In the genomic region with DNA sequence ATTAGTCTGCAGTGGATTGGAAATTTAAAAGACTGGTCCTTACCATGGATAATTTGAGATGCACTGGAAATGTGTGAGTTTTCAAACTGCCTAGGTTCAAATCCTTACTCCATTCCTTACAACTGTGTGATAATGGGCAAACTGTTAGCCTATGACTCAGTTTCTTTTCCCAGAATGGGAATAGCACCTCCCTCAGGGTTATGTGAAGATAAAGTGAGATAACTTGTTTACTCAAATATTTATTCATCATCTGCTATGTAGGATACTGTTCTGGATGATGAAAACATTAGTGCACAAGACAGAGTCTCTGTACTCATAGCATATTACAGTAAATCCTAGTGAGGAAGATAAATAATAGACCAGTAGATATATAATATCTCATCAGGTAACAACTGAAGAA, we compare ENCODE assay signal across 25 cellular contexts. TPM values are rescaled to one million over a fixed set of nuclear protein-coding genes. Genes with fewer than 3 reads are reported as not detected.
DNase-seq lines count a peak whose midpoint lies in the region; ATAC-seq and TF ChIP-seq lines count a peak whose summit lies in the region.
"Had no signal": no experiment of that assay in that cellular context is flagged by ENCODE, and none has a peak within 500 bp of the region (broad histone marks: within the 10 kb centered on the region; RNA-seq: fewer than 3 reads in every experiment).

No MANE protein-coding gene starts in this region.

- intact Hi-C loops in OCI-LY7 (cut with micrococcal nuclease; ENCODE audit: unreplicated experiment), result no loop called here
- intact Hi-C loops in thyroid gland (cut with DNase I), result no loop called here
- intact Hi-C loops in ovary (cut with DNase I), result no loop called here

- no peak for DNase-seq in activated T-cell treated with anti-CD3 and anti-CD28 coated beads, Interleukin-2, amount 50 U/mL, for 72 hours
- DNase-seq in activated T-cell treated with anti-CD3 and anti-CD28 coated beads, Interleukin-2, amount 50 U/mL, for 4 hours, result no peak
- no peak for DNase-seq in OCI-LY7 (ENCODE audit: low spot score)
- DNase-seq in effector memory CD8-positive, alpha-beta T cell, result no peak
- no peak for DNase-seq in thyroid gland
- no peak for DNase-seq in CD1c-positive myeloid dendritic cell (ENCODE audit: extremely low spot score)
- no peak for DNase-seq in ovary
- DNase-seq in T-helper 2 cell, result no peak
- DNase-seq: activated CD4-positive, alpha-beta memory T cell treated with anti-CD3 and anti-CD28 coated beads, Interleukin-2, amount 10 ng/mL, durations not matched to agents 7 days and 5 days; activated T-cell treated with anti-CD3 and anti-CD28 coated beads, Interleukin-2, amount 50 U/mL, for 48 hours; DMS79; KG1; NCI-H1092; NCI-H2081 treated with DMSO at 0.1 percent for 48 hours; NCI-H510A treated with DMSO at 0.1 percent for 48 hours; stimulated activated CD4-positive, alpha-beta T cell treated with anti-CD3 and anti-CD28 coated beads, Interleukin-2, amount 100 ng/mL, for 24 hours; stimulated activated naive CD8-positive, alpha-beta T cell treated with anti-CD3 and anti-CD28 coated beads, Interleukin-15, amount 100 ng/mL, for 72 hours; SW 1271; upper lobe of right lung had no signal

- ATAC-seq in activated T-cell treated with anti-CD3 and anti-CD28 coated beads, Interleukin-2, amount 50 U/mL, for 72 hours (replicated peaks in 1 of 2), result no peak
- ATAC-seq in activated T-cell treated with anti-CD3 and anti-CD28 coated beads, Interleukin-2, amount 50 U/mL, for 4 hours, result no peak
- no peak for ATAC-seq in effector memory CD8-positive, alpha-beta T cell (replicated peaks)
- ATAC-seq: A549; gastroesophageal sphincter; natural killer cell treated with Interleukin-12 subunit alpha and Interleukin-12 subunit beta and Interleukin-15 and Interleukin-18, amount 100 ng/mL, for 72 hours; Right ventricle myocardium inferior; stimulated activated naive CD8-positive, alpha-beta T cell treated with anti-CD3 and anti-CD28 coated beads, Interleukin-15, amount 100 ng/mL, for 72 hours; upper lobe of right lung had no signal

- CTCF ChIA-PET in OCI-LY7 (lab: Charles Lee; ENCODE audit: unreplicated experiment), result no interaction called here

- TF ChIP-seq EP300 in ovary (IDR thresholded peaks at IDR 0.05), result no peak

- H3K27ac ChIP-seq in OCI-LY7 (ENCODE audit: low read depth, low read length, poor library complexity, severe bottlenecking), result no peak overlapping the region
- H3K27ac ChIP-seq in thyroid gland, result peak overlapping the region in 2 of 3 donors; percentile 22 to 64
- no peak overlapping the region for H3K27ac ChIP-seq in ovary
- H3K27ac ChIP-seq: A549, breast epithelium, gastroesophageal sphincter, upper lobe of right lung had no signal

- H3K9me2 ChIP-seq in OCI-LY7 (ENCODE audit: insufficient read depth, low read length), result no peaks in the 10 kb centered on the region

- no peaks in the 10 kb centered on the region for H3K27me3 Mint-ChIP-seq in activated T-cell treated with anti-CD3 and anti-CD28 coated beads, Interleukin-2, amount 50 U/mL, for 72 hours (ENCODE audit: low read depth)
- H3K27me3 Mint-ChIP-seq in activated T-cell treated with anti-CD3 and anti-CD28 coated beads, Interleukin-2, amount 50 U/mL, for 4 hours (ENCODE audit: low read depth), result no peaks in the 10 kb centered on the region
- H3K27me3 Mint-ChIP-seq in effector memory CD8-positive, alpha-beta T cell, result no peaks in the 10 kb centered on the region
- H3K27me3 Mint-ChIP-seq: activated CD4-positive, alpha-beta memory T cell treated with anti-CD3 and anti-CD28 coated beads, Interleukin-2, amount 10 ng/mL, durations not matched to agents 7 days and 5 days; dendritic cell treated with granulocyte-macrophage colony-stimulating factor and Interleukin-4, amounts not matched to agents 40 ng/mL and 50 ng/mL, for 4 days; natural killer cell treated with Interleukin-12 subunit alpha and Interleukin-12 subunit beta and Interleukin-15 and Interleukin-18, amount 100 ng/mL, for 72 hours; stimulated activated naive CD8-positive, alpha-beta T cell treated with anti-CD3 and anti-CD28 coated beads, Interleukin-15, amount 100 ng/mL, for 72 hours had no signal

- H3K27me3 ChIP-seq in thyroid gland (no peaks in the 10 kb centered on the region), ovary (no peaks in the 10 kb centered on the region)
- H3K27me3 ChIP-seq: breast epithelium, gastroesophageal sphincter, upper lobe of right lung had no signal

- H3K79me2 ChIP-seq in OCI-LY7 (ENCODE audit: insufficient read depth, low read depth, low read length), result no peaks in the 10 kb centered on the region

- H3K4me3 Mint-ChIP-seq in activated T-cell treated with anti-CD3 and anti-CD28 coated beads, Interleukin-2, amount 50 U/mL, for 72 hours, result no peak overlapping the region
- no peak overlapping the region for H3K4me3 Mint-ChIP-seq in activated T-cell treated with anti-CD3 and anti-CD28 coated beads, Interleukin-2, amount 50 U/mL, for 4 hours
- H3K4me3 Mint-ChIP-seq in effector memory CD8-positive, alpha-beta T cell, result no peak overlapping the region
- H3K4me3 Mint-ChIP-seq: activated CD4-positive, alpha-beta memory T cell treated with anti-CD3 and anti-CD28 coated beads, Interleukin-2, amount 10 ng/mL, durations not matched to agents 7 days and 5 days; dendritic cell treated with granulocyte-macrophage colony-stimulating factor and Interleukin-4, amounts not matched to agents 40 ng/mL and 50 ng/mL, for 4 days; natural killer cell treated with Interleukin-12 subunit alpha and Interleukin-12 subunit beta and Interleukin-15 and Interleukin-18, amount 100 ng/mL, for 72 hours; stimulated activated naive CD8-positive, alpha-beta T cell treated with anti-CD3 and anti-CD28 coated beads, Interleukin-15, amount 100 ng/mL, for 72 hours had no signal

- peaks cover 89% of the 10 kb centered on the region for H3K36me3 ChIP-seq in OCI-LY7 (ENCODE audit: insufficient read depth, low read length)
- H3K36me3 ChIP-seq in thyroid gland, result peaks cover 48 to 51% of the 10 kb centered on the region in 2 donors
- no peaks in the 10 kb centered on the region for H3K36me3 ChIP-seq in ovary

- BruUV-seq in OCI-LY7 (replicated peaks; lab: Mats Ljungman, UMichigan), result TSS peak; percentile 22

- H3K27ac Mint-ChIP-seq in activated T-cell treated with anti-CD3 and anti-CD28 coated beads, Interleukin-2, amount 50 U/mL, for 72 hours, result peak overlapping the region; percentile 65
- H3K27ac Mint-ChIP-seq in effector memory CD8-positive, alpha-beta T cell, result peak overlapping the region; percentile 27 to 38
- H3K27ac Mint-ChIP-seq: activated CD4-positive, alpha-beta memory T cell treated with anti-CD3 and anti-CD28 coated beads, Interleukin-2, amount 10 ng/mL, durations not matched to agents 7 days and 5 days; dendritic cell treated with granulocyte-macrophage colony-stimulating factor and Interleukin-4, amounts not matched to agents 40 ng/mL and 50 ng/mL, for 4 days had no signal

- peaks cover 3 to 20% of the 10 kb centered on the region in 2 donors for H3K36me3 Mint-ChIP-seq in activated T-cell treated with anti-CD3 and anti-CD28 coated beads, Interleukin-2, amount 50 U/mL, for 72 hours (ENCODE audit: insufficient read depth in 2 of 2)
- H3K36me3 Mint-ChIP-seq in activated T-cell treated with anti-CD3 and anti-CD28 coated beads, Interleukin-2, amount 50 U/mL, for 4 hours (ENCODE audit: insufficient read depth), result peaks cover 34% of the 10 kb centered on the region
- H3K36me3 Mint-ChIP-seq in effector memory CD8-positive, alpha-beta T cell (ENCODE audit: insufficient read depth), result peaks cover 95% of the 10 kb centered on the region

- H3K4me3 ChIP-seq in OCI-LY7 (ENCODE audit: low read depth, low read length, poor library complexity, severe bottlenecking) (no peak overlapping the region), thyroid gland (replicated peaks in 1 of 3) (no peak overlapping the region), ovary (no peak overlapping the region)
- H3K4me3 ChIP-seq: A549, breast epithelium, gastroesophageal sphincter, upper lobe of right lung had no signal

- H3K4me2 ChIP-seq in OCI-LY7 (ENCODE audit: low read length), result no peak overlapping the region
- H3K4me2 ChIP-seq: A549 had no signal

- H3K4me1 ChIP-seq in OCI-LY7 (ENCODE audit: insufficient read depth, low read length, poor library complexity, severe bottlenecking), result no peaks in the 10 kb centered on the region
- H3K4me1 ChIP-seq in thyroid gland, result peaks cover 0 to 12% of the 10 kb centered on the region in 2 donors
- no peaks in the 10 kb centered on the region for H3K4me1 ChIP-seq in ovary (ENCODE audit: insufficient read depth)
- H3K4me1 ChIP-seq: A549, breast epithelium, gastroesophageal sphincter, upper lobe of right lung had no signal

- POLR2A ChIA-PET in OCI-LY7 (lab: Charles Lee), result no interaction called here

- H3K4me1 Mint-ChIP-seq in activated T-cell treated with anti-CD3 and anti-CD28 coated beads, Interleukin-2, amount 50 U/mL, for 72 hours (ENCODE audit: low read depth), result no peaks in the 10 kb centered on the region
- H3K4me1 Mint-ChIP-seq in activated T-cell treated with anti-CD3 and anti-CD28 coated beads, Interleukin-2, amount 50 U/mL, for 4 hours (ENCODE audit: low read depth), result no peaks in the 10 kb centered on the region
- peaks cover 0 to 4% of the 10 kb centered on the region in 2 donors for H3K4me1 Mint-ChIP-seq in effector memory CD8-positive, alpha-beta T cell (ENCODE audit: low read depth in 2 of 2)
- H3K4me1 Mint-ChIP-seq: activated CD4-positive, alpha-beta memory T cell treated with anti-CD3 and anti-CD28 coated beads, Interleukin-2, amount 10 ng/mL, durations not matched to agents 7 days and 5 days; stimulated activated naive CD8-positive, alpha-beta T cell treated with anti-CD3 and anti-CD28 coated beads, Interleukin-15, amount 100 ng/mL, for 72 hours had no signal

- no peaks in the 10 kb centered on the region for H3K9me3 ChIP-seq in OCI-LY7 (ENCODE audit: low read length)
- H3K9me3 ChIP-seq in thyroid gland, result no peaks in the 10 kb centered on the region
- no peaks in the 10 kb centered on the region for H3K9me3 ChIP-seq in ovary
- H3K9me3 ChIP-seq: A549, breast epithelium, gastroesophageal sphincter, upper lobe of right lung had no signal

- H2AFZ ChIP-seq in OCI-LY7 (ENCODE audit: low read length), result no peak overlapping the region

- TF ChIP-seq CTCF in OCI-LY7 (conservative IDR thresholded peaks at IDR 0.05; ENCODE audit: low read length), result no peak
- no peak for TF ChIP-seq CTCF in thyroid gland (IDR thresholded peaks at IDR 0.05)
- TF ChIP-seq CTCF in ovary (IDR thresholded peaks at IDR 0.05), result no peak

- H3K9me3 Mint-ChIP-seq in activated T-cell treated with anti-CD3 and anti-CD28 coated beads, Interleukin-2, amount 50 U/mL, for 72 hours, result no peaks in the 10 kb centered on the region
- no peaks in the 10 kb centered on the region for H3K9me3 Mint-ChIP-seq in activated T-cell treated with anti-CD3 and anti-CD28 coated beads, Interleukin-2, amount 50 U/mL, for 4 hours
- H3K9me3 Mint-ChIP-seq in effector memory CD8-positive, alpha-beta T cell, result no peaks in the 10 kb centered on the region
- H3K9me3 Mint-ChIP-seq: activated CD4-positive, alpha-beta memory T cell treated with anti-CD3 and anti-CD28 coated beads, Interleukin-2, amount 10 ng/mL, durations not matched to agents 7 days and 5 days; dendritic cell treated with granulocyte-macrophage colony-stimulating factor and Interleukin-4, amounts not matched to agents 40 ng/mL and 50 ng/mL, for 4 days; natural killer cell treated with Interleukin-12 subunit alpha and Interleukin-12 subunit beta and Interleukin-15 and Interleukin-18, amount 100 ng/mL, for 72 hours; stimulated activated naive CD8-positive, alpha-beta T cell treated with anti-CD3 and anti-CD28 coated beads, Interleukin-15, amount 100 ng/mL, for 72 hours had no signal

- no peaks in the 10 kb centered on the region for H4K20me1 ChIP-seq in OCI-LY7 (ENCODE audit: insufficient read depth, low read length)

- TF ChIP-seq POLR2A in thyroid gland (IDR thresholded peaks at IDR 0.05) (no peak), ovary (IDR thresholded peaks at IDR 0.05) (no peak)

RNA-seq across cellular contexts. Expression of a gene that starts 28.6 kb away (rescaled TPM):
- total RNA-seq in activated T-cell treated with anti-CD3 and anti-CD28 coated beads, Interleukin-2, amount 50 U/mL, for 72 hours, result 10 to 100 TPM; 11.5 to 14.7 TPM
- total RNA-seq in activated T-cell treated with anti-CD3 and anti-CD28 coated beads, Interleukin-2, amount 50 U/mL, for 4 hours, result 1 to 10 TPM; 7.5 to 8.2 (median 7.8) TPM
- 11.6 and 11.9 TPM in 2 replicates for total RNA-seq in OCI-LY7 (2014; rRNA removed; shearing (Covaris generic))
- total RNA-seq in OCI-LY7 (2022), result 16.7 and 22.3 TPM in 2 replicates
- 10 to 100 TPM; 23.0 to 41.9 (median 30.6) TPM for total RNA-seq in thyroid gland
- total RNA-seq in ovary, result 10 to 100 TPM; 13.3 to 32.4 (median 20.1) TPM
- polyA plus RNA-seq in ovary, result 10 to 100 TPM in 1 of 2 donors, 1 to 10 TPM in 1; 7.4 to 10.4 TPM

Comparison
In these comparisons a context has a peak if more than half of its experiments do, and no peak if none do; other contexts are left out.
1. H3K27ac ChIP-seq: peak in thyroid gland (2 of 3); none in OCI-LY7 (single experiment) and ovary (0 of 2).